Comparison of ENCODE assay signal across 19 cellular contexts in the genomic region with DNA sequence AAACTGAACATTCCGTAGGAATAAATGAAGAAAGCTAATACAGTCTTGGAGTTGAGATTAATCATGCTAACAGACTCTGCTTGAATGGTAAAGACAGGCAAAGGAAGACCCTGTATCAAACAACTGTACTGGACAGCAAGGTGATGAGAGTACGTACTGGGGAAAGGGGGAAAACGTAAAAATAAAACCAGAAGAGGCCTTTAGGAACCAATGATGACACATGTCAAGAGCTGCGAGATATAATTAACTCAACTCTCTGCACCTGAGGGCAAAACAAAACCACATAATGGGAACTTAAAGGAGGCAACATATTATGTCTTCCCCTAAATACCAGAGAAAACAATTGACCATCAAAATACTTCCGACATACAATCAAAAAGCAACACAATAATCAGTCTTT. TPM values are rescaled to one million over a fixed set of nuclear protein-coding genes. Genes with fewer than 3 reads are reported as not detected.
DNase-seq lines count a peak whose midpoint lies in the region; ATAC-seq and TF ChIP-seq lines count a peak whose summit lies in the region.
"Had no signal": no experiment of that assay in that cellular context is flagged by ENCODE, and none has a peak within 500 bp of the region (broad histone marks: within the 10 kb centered on the region; RNA-seq: fewer than 3 reads in every experiment).

No MANE protein-coding gene starts in this region.

- H3K27ac ChIP-seq in naive thymus-derived CD4-positive, alpha-beta T cell (ENCODE audit: low read depth, low read length), result no peak overlapping the region
- no peak overlapping the region for H3K27ac ChIP-seq in right atrium auricular region
- H3K27ac ChIP-seq: hepatocyte, left lung, right lobe of liver had no signal

- H3K9me3 Mint-ChIP-seq in naive thymus-derived CD4-positive, alpha-beta T cell, result no peaks in the 10 kb centered on the region
- H3K9me3 Mint-ChIP-seq: activated naive CD4-positive, alpha-beta T cell treated with anti-CD3 and anti-CD28 coated beads, Interleukin-2, amount 50 U/mL, for 72 hours; natural killer cell had no signal

- H3K4me3 Mint-ChIP-seq in naive thymus-derived CD4-positive, alpha-beta T cell, result no peak overlapping the region
- H3K4me3 Mint-ChIP-seq: natural killer cell had no signal

- peaks cover 10 to 13% of the 10 kb centered on the region in 2 donors for H3K4me1 ChIP-seq in naive thymus-derived CD4-positive, alpha-beta T cell (ENCODE audit: control insufficient read depth in 2 of 2, insufficient read depth in 2 of 2, low read length in 2 of 2)
- H3K4me1 ChIP-seq in right atrium auricular region, result peaks cover 0 to 13% of the 10 kb centered on the region in 2 donors

- no peaks in the 10 kb centered on the region for H3K27me3 ChIP-seq in naive thymus-derived CD4-positive, alpha-beta T cell (ENCODE audit: control insufficient read depth in 2 of 2, insufficient read depth in 2 of 2, low read length in 2 of 2)
- H3K27me3 ChIP-seq in right atrium auricular region, result no peaks in the 10 kb centered on the region
- H3K27me3 ChIP-seq: hepatocyte, left lung, right lobe of liver had no signal

- H3K36me3 ChIP-seq in naive thymus-derived CD4-positive, alpha-beta T cell (ENCODE audit: control insufficient read depth in 2 of 3, insufficient read depth in 3 of 3, low read length in 3 of 3), result peaks cover 0 to 19% (median 5%) of the 10 kb centered on the region in 3 experiments
- peaks cover 13% of the 10 kb centered on the region for H3K36me3 ChIP-seq in right atrium auricular region

- no peaks in the 10 kb centered on the region for H3K9me3 ChIP-seq in naive thymus-derived CD4-positive, alpha-beta T cell (ENCODE audit: control insufficient read depth in 2 of 3, low read length in 3 of 3)
- no peaks in the 10 kb centered on the region for H3K9me3 ChIP-seq in right atrium auricular region
- H3K9me3 ChIP-seq: left lung, right lobe of liver had no signal

- CTCF ChIA-PET in naive thymus-derived CD4-positive, alpha-beta T cell (lab: Charles Lee), result interaction anchor here (0.6 kb wide), 1 partner anchor 1629 kb away, joined by 4 read pairs; no protein-coding TSS in a partner anchor

- ATAC-seq in GM18511 (IDR thresholded peaks at IDR 0.05; ENCODE audit: unreplicated experiment) (peak; percentile 60), GM21367 (IDR thresholded peaks at IDR 0.05; ENCODE audit: unreplicated experiment) (peak; percentile 52), HG02798 (IDR thresholded peaks at IDR 0.05; ENCODE audit: poor library complexity, unreplicated experiment) (peak; percentile 52), HG03565 (IDR thresholded peaks at IDR 0.05; ENCODE audit: unreplicated experiment) (peak; percentile 55)
- no peak for ATAC-seq in naive thymus-derived CD4-positive, alpha-beta T cell
- ATAC-seq: activated naive CD4-positive, alpha-beta T cell treated with anti-CD3 and anti-CD28 coated beads, Interleukin-2, amount 50 U/mL, for 72 hours; esophagus mucosa; left lung; natural killer cell; right lobe of liver; stimulated activated naive CD8-positive, alpha-beta T cell treated with anti-CD3 and anti-CD28 coated beads, Interleukin-15, Interleukin-2, amounts not matched to agents 100 U/mL and 50 U/mL, for 24 hours had no signal

- intact Hi-C loops in naive thymus-derived CD4-positive, alpha-beta T cell (cut with micrococcal nuclease), result no loop called here

- no peak for DNase-seq in naive thymus-derived CD4-positive, alpha-beta T cell
- DNase-seq in NCI-H1105 (lab: John Stamatoyannopoulos, UW) (no peak), right atrium auricular region (ENCODE audit: low spot score) (no peak)
- no peak for DNase-seq in effector CD4-positive, alpha-beta T cell
- DNase-seq: AML-193; left lung; natural killer cell; NCI-H1694; NCI-H774; right lobe of liver; SHP77 treated with DMSO at 0.1 percent for 48 hours; stimulated activated naive CD8-positive, alpha-beta T cell treated with anti-CD3 and anti-CD28 coated beads, Interleukin-15, Interleukin-2, amounts not matched to agents 100 U/mL and 50 U/mL, for 24 hours had no signal

- H3K36me3 Mint-ChIP-seq in naive thymus-derived CD4-positive, alpha-beta T cell, result peaks cover 3 to 43% (median 40%) of the 10 kb centered on the region in 5 donors

- H3K4me3 ChIP-seq in naive thymus-derived CD4-positive, alpha-beta T cell (ENCODE audit: low read length), result no peak overlapping the region
- no peak overlapping the region for H3K4me3 ChIP-seq in right atrium auricular region
- H3K4me3 ChIP-seq: hepatocyte, left lung, right lobe of liver had no signal

- TF ChIP-seq CTCF in right atrium auricular region (IDR thresholded peaks at IDR 0.05), result no peak

- H3K4me1 Mint-ChIP-seq in naive thymus-derived CD4-positive, alpha-beta T cell, result peaks cover 37 to 93% (median 69%) of the 10 kb centered on the region in 7 donors

- POLR2A ChIA-PET in naive thymus-derived CD4-positive, alpha-beta T cell (lab: Charles Lee), result interaction anchor here (2.0 kb wide), 1 partner anchor 38 kb away, joined by 6 read pairs; no protein-coding TSS in a partner anchor

- no peak overlapping the region for H3K27ac Mint-ChIP-seq in naive thymus-derived CD4-positive, alpha-beta T cell
- H3K27ac Mint-ChIP-seq: activated naive CD4-positive, alpha-beta T cell treated with anti-CD3 and anti-CD28 coated beads, Interleukin-2, amount 50 U/mL, for 72 hours; natural killer cell had no signal

- H3K27me3 Mint-ChIP-seq in naive thymus-derived CD4-positive, alpha-beta T cell, result no peaks in the 10 kb centered on the region

RNA-seq across cellular contexts. Expression of a gene that starts 5.6 kb away (rescaled TPM):
- total RNA-seq in naive thymus-derived CD4-positive, alpha-beta T cell, result 10 to 100 TPM; 20.6 to 23.7 (median 21.7) TPM
- polyA plus RNA-seq in naive thymus-derived CD4-positive, alpha-beta T cell, result 10 to 100 TPM; 16.7 to 26.0 TPM
- 10 to 100 TPM in 1 of 2 donors, 1 to 10 TPM in 1; 8.5 to 12.6 TPM for total RNA-seq in right atrium auricular region
